1 cellular context compared by ENCODE assay signal in the genomic region with DNA sequence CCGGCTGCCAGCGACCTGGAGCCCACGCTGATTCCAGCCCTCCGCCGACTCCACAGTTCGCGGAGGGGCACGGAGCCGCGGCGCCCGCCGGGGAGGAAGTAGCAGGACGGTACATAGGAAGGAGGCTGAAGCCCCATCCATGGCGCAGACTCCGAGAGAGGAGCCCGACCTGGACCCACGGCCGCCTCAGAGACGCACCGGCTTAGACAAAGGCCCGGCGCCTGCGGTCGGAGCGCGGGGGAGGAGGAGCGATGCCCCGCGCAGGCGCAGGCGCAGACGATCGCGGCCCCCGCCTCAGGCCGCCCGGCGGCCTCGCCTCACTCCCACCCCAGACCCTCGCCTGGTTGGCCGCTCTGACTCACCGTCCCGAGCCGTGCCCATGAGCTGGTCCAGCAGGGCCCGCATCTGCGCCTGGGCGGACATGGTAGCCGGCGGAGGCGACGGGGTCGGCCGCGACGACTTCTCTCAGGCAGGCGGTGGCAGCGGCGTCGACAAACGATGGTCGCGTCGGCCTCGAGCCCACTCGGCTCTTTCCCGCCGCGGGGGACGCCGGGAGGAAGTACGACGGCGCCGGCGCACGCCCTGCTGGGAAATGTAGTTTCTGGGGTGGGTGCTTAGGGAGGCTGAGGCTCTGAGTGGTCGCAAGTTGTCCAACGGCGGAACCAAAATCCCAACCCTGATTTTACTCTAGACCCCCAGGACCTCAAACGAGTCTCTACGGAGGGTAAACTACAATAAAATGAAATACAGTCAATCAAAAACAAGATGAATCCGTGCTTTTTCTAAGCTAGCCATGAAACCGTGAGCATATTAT.
TF ChIP-seq lines count a peak whose summit lies in the region.

A gene with protein sequence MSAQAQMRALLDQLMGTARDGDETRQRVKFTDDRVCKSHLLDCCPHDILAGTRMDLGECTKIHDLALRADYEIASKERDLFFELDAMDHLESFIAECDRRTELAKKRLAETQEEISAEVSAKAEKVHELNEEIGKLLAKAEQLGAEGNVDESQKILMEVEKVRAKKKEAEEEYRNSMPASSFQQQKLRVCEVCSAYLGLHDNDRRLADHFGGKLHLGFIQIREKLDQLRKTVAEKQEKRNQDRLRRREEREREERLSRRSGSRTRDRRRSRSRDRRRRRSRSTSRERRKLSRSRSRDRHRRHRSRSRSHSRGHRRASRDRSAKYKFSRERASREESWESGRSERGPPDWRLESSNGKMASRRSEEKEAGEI (minus strand): TSS at position 533 of the 814 bp plus-strand sequence. CDS start 110 bp downstream, at position 423.

TF ChIP-seq in K562, 482 proteins besides CTCF, POLR2A, EP300 and RAD21 (continued from another document and continues in another):
- TF ChIP-seq, protein P1, sequence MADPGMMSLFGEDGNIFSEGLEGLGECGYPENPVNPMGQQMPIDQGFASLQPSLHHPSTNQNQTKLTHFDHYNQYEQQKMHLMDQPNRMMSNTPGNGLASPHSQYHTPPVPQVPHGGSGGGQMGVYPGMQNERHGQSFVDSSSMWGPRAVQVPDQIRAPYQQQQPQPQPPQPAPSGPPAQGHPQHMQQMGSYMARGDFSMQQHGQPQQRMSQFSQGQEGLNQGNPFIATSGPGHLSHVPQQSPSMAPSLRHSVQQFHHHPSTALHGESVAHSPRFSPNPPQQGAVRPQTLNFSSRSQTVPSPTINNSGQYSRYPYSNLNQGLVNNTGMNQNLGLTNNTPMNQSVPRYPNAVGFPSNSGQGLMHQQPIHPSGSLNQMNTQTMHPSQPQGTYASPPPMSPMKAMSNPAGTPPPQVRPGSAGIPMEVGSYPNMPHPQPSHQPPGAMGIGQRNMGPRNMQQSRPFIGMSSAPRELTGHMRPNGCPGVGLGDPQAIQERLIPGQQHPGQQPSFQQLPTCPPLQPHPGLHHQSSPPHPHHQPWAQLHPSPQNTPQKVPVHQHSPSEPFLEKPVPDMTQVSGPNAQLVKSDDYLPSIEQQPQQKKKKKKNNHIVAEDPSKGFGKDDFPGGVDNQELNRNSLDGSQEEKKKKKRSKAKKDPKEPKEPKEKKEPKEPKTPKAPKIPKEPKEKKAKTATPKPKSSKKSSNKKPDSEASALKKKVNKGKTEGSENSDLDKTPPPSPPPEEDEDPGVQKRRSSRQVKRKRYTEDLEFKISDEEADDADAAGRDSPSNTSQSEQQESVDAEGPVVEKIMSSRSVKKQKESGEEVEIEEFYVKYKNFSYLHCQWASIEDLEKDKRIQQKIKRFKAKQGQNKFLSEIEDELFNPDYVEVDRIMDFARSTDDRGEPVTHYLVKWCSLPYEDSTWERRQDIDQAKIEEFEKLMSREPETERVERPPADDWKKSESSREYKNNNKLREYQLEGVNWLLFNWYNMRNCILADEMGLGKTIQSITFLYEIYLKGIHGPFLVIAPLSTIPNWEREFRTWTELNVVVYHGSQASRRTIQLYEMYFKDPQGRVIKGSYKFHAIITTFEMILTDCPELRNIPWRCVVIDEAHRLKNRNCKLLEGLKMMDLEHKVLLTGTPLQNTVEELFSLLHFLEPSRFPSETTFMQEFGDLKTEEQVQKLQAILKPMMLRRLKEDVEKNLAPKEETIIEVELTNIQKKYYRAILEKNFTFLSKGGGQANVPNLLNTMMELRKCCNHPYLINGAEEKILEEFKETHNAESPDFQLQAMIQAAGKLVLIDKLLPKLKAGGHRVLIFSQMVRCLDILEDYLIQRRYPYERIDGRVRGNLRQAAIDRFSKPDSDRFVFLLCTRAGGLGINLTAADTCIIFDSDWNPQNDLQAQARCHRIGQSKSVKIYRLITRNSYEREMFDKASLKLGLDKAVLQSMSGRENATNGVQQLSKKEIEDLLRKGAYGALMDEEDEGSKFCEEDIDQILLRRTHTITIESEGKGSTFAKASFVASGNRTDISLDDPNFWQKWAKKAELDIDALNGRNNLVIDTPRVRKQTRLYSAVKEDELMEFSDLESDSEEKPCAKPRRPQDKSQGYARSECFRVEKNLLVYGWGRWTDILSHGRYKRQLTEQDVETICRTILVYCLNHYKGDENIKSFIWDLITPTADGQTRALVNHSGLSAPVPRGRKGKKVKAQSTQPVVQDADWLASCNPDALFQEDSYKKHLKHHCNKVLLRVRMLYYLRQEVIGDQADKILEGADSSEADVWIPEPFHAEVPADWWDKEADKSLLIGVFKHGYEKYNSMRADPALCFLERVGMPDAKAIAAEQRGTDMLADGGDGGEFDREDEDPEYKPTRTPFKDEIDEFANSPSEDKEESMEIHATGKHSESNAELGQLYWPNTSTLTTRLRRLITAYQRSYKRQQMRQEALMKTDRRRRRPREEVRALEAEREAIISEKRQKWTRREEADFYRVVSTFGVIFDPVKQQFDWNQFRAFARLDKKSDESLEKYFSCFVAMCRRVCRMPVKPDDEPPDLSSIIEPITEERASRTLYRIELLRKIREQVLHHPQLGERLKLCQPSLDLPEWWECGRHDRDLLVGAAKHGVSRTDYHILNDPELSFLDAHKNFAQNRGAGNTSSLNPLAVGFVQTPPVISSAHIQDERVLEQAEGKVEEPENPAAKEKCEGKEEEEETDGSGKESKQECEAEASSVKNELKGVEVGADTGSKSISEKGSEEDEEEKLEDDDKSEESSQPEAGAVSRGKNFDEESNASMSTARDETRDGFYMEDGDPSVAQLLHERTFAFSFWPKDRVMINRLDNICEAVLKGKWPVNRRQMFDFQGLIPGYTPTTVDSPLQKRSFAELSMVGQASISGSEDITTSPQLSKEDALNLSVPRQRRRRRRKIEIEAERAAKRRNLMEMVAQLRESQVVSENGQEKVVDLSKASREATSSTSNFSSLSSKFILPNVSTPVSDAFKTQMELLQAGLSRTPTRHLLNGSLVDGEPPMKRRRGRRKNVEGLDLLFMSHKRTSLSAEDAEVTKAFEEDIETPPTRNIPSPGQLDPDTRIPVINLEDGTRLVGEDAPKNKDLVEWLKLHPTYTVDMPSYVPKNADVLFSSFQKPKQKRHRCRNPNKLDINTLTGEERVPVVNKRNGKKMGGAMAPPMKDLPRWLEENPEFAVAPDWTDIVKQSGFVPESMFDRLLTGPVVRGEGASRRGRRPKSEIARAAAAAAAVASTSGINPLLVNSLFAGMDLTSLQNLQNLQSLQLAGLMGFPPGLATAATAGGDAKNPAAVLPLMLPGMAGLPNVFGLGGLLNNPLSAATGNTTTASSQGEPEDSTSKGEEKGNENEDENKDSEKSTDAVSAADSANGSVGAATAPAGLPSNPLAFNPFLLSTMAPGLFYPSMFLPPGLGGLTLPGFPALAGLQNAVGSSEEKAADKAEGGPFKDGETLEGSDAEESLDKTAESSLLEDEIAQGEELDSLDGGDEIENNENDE (IDR thresholded peaks at IDR 0.05; ENCODE audit: low read depth, low read length): no peak
- TF ChIP-seq BRCA1 (IDR thresholded peaks at IDR 0.05) (no peak), BRCA1 (CRISPR knock-in tag; IDR thresholded peaks at IDR 0.05) (no peak), TBL1XR1 (IDR thresholded peaks at IDR 0.05; ENCODE audit: low read length in 2 of 2) (peak in 1 of 2 experiments; percentile 12; a peak in 1 of 4 replicates), CBX1 (IDR thresholded peaks at IDR 0.05; ENCODE audit: low read depth) (peak; percentile 97), EGR1 (conservative IDR thresholded peaks at IDR 0.05) (peak; percentile 77), CBX2 (IDR thresholded peaks at IDR 0.05; ENCODE audit: insufficient read depth, low read length, poor library complexity, severe bottlenecking) (no peak), ZFX (CRISPR knock-in tag; IDR thresholded peaks at IDR 0.05) (peak; percentile 100), SMC3 (conservative IDR thresholded peaks at IDR 0.05; ENCODE audit: insufficient read depth, low read depth, low read length) (no peak), CAMTA2 (CRISPR knock-in tag; conservative IDR thresholded peaks at IDR 0.05) (no peak), FUS (optimal IDR thresholded peaks at IDR 0.05; ENCODE audit: low read depth, low read length) (no peak), SMARCC2 (IDR thresholded peaks at IDR 0.05; ENCODE audit: low read depth) (no peak), ZKSCAN8 (CRISPR knock-in tag; IDR thresholded peaks at IDR 0.05) (no peak), SMARCB1 (IDR thresholded peaks at IDR 0.05; ENCODE audit: insufficient read length, low read depth) (no peak), DACH1 (IDR thresholded peaks at IDR 0.05; ENCODE audit: partially characterized antibody) (no peak), MYNN (IDR thresholded peaks at IDR 0.05) (no peak), MYNN (CRISPR knock-in tag; IDR thresholded peaks at IDR 0.05) (no peak), TCF3 (CRISPR knock-in tag; IDR thresholded peaks at IDR 0.05) (no peak; the same call in 1 of the 2 replicates), OTX1 (CRISPR knock-in tag; IDR thresholded peaks at IDR 0.05) (0 out of 2 replicates have a peak, but pooled peaks have one; percentile 55), KDM2B (CRISPR knock-in tag; IDR thresholded peaks at IDR 0.05) (no peak; the same call in 1 of the 2 replicates), PTTG1 (tag; IDR thresholded peaks at IDR 0.05; ENCODE audit: low read depth) (no peak), ZNF707 (CRISPR knock-in tag; conservative IDR thresholded peaks at IDR 0.05) (no peak), GTF2A2 (tag; IDR thresholded peaks at IDR 0.05) (no peak), RB1 (IDR thresholded peaks at IDR 0.05; ENCODE audit: low read depth) (peak; percentile 94), KDM1A (IDR thresholded peaks at IDR 0.05) (no peak), ZNF23 (CRISPR knock-in tag; IDR thresholded peaks at IDR 0.05) (no peak), SIN3B (IDR thresholded peaks at IDR 0.05; ENCODE audit: low read depth) (peak; percentile 87), POLR3A (IDR thresholded peaks at IDR 0.05; ENCODE audit: borderline replicate concordance, extremely low read depth, insufficient read depth, insufficient read length) (no peak), STAT5B (CRISPR knock-in tag; IDR thresholded peaks at IDR 0.05) (no peak), ZNF140 (CRISPR knock-in tag; IDR thresholded peaks at IDR 0.05) (no peak), EP400 (IDR thresholded peaks at IDR 0.05) (peak; percentile 97)
- TF ChIP-seq, protein P2, sequence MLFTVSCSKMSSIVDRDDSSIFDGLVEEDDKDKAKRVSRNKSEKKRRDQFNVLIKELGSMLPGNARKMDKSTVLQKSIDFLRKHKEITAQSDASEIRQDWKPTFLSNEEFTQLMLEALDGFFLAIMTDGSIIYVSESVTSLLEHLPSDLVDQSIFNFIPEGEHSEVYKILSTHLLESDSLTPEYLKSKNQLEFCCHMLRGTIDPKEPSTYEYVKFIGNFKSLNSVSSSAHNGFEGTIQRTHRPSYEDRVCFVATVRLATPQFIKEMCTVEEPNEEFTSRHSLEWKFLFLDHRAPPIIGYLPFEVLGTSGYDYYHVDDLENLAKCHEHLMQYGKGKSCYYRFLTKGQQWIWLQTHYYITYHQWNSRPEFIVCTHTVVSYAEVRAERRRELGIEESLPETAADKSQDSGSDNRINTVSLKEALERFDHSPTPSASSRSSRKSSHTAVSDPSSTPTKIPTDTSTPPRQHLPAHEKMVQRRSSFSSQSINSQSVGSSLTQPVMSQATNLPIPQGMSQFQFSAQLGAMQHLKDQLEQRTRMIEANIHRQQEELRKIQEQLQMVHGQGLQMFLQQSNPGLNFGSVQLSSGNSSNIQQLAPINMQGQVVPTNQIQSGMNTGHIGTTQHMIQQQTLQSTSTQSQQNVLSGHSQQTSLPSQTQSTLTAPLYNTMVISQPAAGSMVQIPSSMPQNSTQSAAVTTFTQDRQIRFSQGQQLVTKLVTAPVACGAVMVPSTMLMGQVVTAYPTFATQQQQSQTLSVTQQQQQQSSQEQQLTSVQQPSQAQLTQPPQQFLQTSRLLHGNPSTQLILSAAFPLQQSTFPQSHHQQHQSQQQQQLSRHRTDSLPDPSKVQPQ (CRISPR knock-in tag; IDR thresholded peaks at IDR 0.05; ENCODE audit: borderline replicate concordance): no peak
- TF ChIP-seq, protein P3, sequence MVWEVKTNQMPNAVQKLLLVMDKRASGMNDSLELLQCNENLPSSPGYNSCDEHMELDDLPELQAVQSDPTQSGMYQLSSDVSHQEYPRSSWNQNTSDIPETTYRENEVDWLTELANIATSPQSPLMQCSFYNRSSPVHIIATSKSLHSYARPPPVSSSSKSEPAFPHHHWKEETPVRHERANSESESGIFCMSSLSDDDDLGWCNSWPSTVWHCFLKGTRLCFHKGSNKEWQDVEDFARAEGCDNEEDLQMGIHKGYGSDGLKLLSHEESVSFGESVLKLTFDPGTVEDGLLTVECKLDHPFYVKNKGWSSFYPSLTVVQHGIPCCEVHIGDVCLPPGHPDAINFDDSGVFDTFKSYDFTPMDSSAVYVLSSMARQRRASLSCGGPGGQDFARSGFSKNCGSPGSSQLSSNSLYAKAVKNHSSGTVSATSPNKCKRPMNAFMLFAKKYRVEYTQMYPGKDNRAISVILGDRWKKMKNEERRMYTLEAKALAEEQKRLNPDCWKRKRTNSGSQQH (CRISPR knock-in tag; IDR thresholded peaks at IDR 0.05): peak; percentile 79; the same call in 1 of the 2 replicates
- TF ChIP-seq, protein P4, sequence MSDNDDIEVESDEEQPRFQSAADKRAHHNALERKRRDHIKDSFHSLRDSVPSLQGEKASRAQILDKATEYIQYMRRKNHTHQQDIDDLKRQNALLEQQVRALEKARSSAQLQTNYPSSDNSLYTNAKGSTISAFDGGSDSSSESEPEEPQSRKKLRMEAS (CRISPR knock-in tag; IDR thresholded peaks at IDR 0.05): peak; percentile 90
